ENCODE assay signal across 8 cellular contexts in the genomic region with DNA sequence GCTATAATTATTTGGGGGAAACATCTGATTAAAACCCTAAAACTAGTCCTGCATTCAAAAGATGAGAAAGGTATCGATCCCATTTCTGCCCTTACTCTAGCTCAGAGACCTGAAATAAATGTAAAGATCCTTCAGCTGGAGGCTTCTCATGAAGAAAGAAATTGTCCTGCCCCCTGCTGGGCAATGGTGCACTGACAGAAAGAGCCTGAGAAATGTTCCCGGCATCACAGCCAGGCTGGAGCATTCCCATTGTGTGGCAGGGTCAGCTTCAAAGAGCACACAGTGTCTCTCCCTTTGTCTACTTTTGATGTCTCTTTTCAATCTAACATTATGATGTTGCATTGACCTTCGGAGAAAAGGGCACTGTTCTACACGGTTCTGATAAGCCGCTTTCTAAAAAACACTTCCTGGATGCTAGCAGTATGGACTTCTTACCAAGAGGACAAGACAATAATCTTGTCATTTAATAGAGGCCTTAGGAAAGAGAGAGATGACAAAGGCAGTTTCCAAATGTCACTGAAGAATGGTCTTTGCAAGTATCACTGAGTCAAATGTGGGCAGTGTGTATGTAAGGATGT.
A peak's percentile ranks its signal among the peaks of the same experiment; 100 is the strongest.
DNase-seq lines count a peak whose midpoint lies in the region; ATAC-seq, FAIRE-seq and TF ChIP-seq lines count a peak whose summit lies in the region.

No MANE protein-coding gene starts in this region.

- peak; percentile 84 for FAIRE-seq in H1 (lab: Jason Lieb, UNC)

- peak; percentile 75 for TF ChIP-seq CTCF in AG10803 (conservative IDR thresholded peaks at IDR 0.05; ENCODE audit: low read length)
- peak; percentile 39 to 66 (median 57) for TF ChIP-seq CTCF in H1 (IDR thresholded peaks at IDR 0.05; ENCODE audit: control extremely low read depth in 1 of 3, insufficient read depth in 1 of 3, low read depth in 1 of 3, low read length in 3 of 3)

- no peak overlapping the region for H3K56ac ChIP-seq in H1 (replicated peaks; ENCODE audit: insufficient read length, low read depth, low read length)
- no peak overlapping the region for H3K56ac ChIP-seq in mesendoderm (ENCODE audit: low read length)

- H3K36me3 Mint-ChIP-seq in activated CD4-positive, alpha-beta T cell treated with anti-CD3 and anti-CD28 coated beads, Interleukin-2, amount 10 ng/mL, durations not matched to agents 7 days and 5 days (ENCODE audit: low read depth) = no peaks in the 10 kb centered on the region

- H3K27me3 ChIP-seq in H1 (replicated peaks in 1 of 4; ENCODE audit: control insufficient read depth in 3 of 4, extremely low read depth in 1 of 4, insufficient read depth in 3 of 4, low read length in 3 of 4) (no peaks in the 10 kb centered on the region), mesendoderm (ENCODE audit: insufficient read depth, low read length, poor library complexity) (no peaks in the 10 kb centered on the region)

- no peaks in the 10 kb centered on the region for H4K20me1 ChIP-seq in H1 (replicated peaks in 1 of 2; ENCODE audit: control insufficient read depth in 1 of 2, insufficient read depth in 2 of 2, low read length in 2 of 2)

- no peak overlapping the region for H2AFZ ChIP-seq in H1 (ENCODE audit: low read length)

- no peaks in the 10 kb centered on the region; the same call in 1 of the 2 replicates for H3K79me1 ChIP-seq in H1 (ENCODE audit: low read depth, low read length)
- H3K79me1 ChIP-seq in mesendoderm (ENCODE audit: low read length) = peaks cover 10% of the 10 kb centered on the region

- no peaks in the 10 kb centered on the region for H3K9me3 Mint-ChIP-seq in activated CD4-positive, alpha-beta T cell treated with anti-CD3 and anti-CD28 coated beads, Interleukin-2, amount 10 ng/mL, durations not matched to agents 7 days and 5 days

- H3K9ac ChIP-seq in H1 (replicated peaks in 1 of 4; ENCODE audit: extremely low read depth in 1 of 4, low read depth in 3 of 4, low read length in 3 of 4) (no peak overlapping the region), mesendoderm (ENCODE audit: low read length) (no peak overlapping the region)

- H3K27ac ChIP-seq in H1 (ENCODE audit: low read depth, low read length) (no peak overlapping the region), mesendoderm (ENCODE audit: low read depth, low read length) (no peak overlapping the region)

- ATAC-seq in GM18498 (IDR thresholded peaks at IDR 0.05; ENCODE audit: unreplicated experiment) (peak; percentile 63), HG03571 (IDR thresholded peaks at IDR 0.05; ENCODE audit: unreplicated experiment) (no peak)

- no peaks in the 10 kb centered on the region for H3K27me3 Mint-ChIP-seq in activated CD4-positive, alpha-beta T cell treated with anti-CD3 and anti-CD28 coated beads, Interleukin-2, amount 10 ng/mL, durations not matched to agents 7 days and 5 days

- peaks cover 0 to 7% (median 5%) of the 10 kb centered on the region in 4 experiments; a peak in 4 of 7 replicates for H3K4me1 ChIP-seq in H1 (replicated peaks in 1 of 4; ENCODE audit: control insufficient read depth in 3 of 4, insufficient read depth in 4 of 4, low read length in 3 of 4)
- peaks cover 2% of the 10 kb centered on the region for H3K4me1 ChIP-seq in mesendoderm (ENCODE audit: control insufficient read depth, low read depth, low read length)

- H2BK120ac ChIP-seq in H1 (replicated peaks; ENCODE audit: low read depth, low read length) (no peak overlapping the region), mesendoderm (ENCODE audit: low read depth, low read length) (no peak overlapping the region)

- no peak overlapping the region for H4K8ac ChIP-seq in H1 (ENCODE audit: extremely low read depth, insufficient read depth, low read length)
- no peak overlapping the region for H4K8ac ChIP-seq in mesendoderm (ENCODE audit: low read depth, low read length)

- H2BK15ac ChIP-seq in H1 (ENCODE audit: low read length) (no peak overlapping the region), mesendoderm (replicated peaks; ENCODE audit: low read depth) (no peak overlapping the region)

- no peak for TF ChIP-seq EP300 in H1 (IDR thresholded peaks at IDR 0.05; ENCODE audit: borderline replicate concordance in 1 of 2, low read depth in 2 of 2, low read length in 2 of 2)

- WGBS in H1 (ENCODE audit: extremely low coverage in 1 of 2, insufficient coverage in 1 of 2, insufficient read length in 1 of 2, insufficient replicate concordance in 2 of 2, low coverage in 1 of 2, low lambda C conversion rate in 2 of 2, missing lambda C conversion rate in 1 of 2), 2 experiments = 74% methylated on average over 5 of the region's 5 CpGs; no CpG with 5 or more reads in 1 of the 2 experiments
- WGBS in mesendoderm (ENCODE audit: extremely low coverage, insufficient coverage, low lambda C conversion rate) = no CpG with 5 or more reads among the region's 5 CpGs

- H2BK20ac ChIP-seq in H1 (ENCODE audit: low read length) = no peak overlapping the region

- H2AK5ac ChIP-seq in H1 (ENCODE audit: low read depth, low read length) (no peak overlapping the region), mesendoderm (ENCODE audit: low read length) (no peak overlapping the region)

- no peak overlapping the region for H2BK12ac ChIP-seq in H1 (ENCODE audit: low read depth, low read length)

- H3K4ac ChIP-seq in H1 (replicated peaks; ENCODE audit: insufficient read length, low read depth, low read length) (no peak overlapping the region), mesendoderm (ENCODE audit: low read depth, low read length) (no peak overlapping the region)

- H3K14ac ChIP-seq in H1 (ENCODE audit: insufficient read length) = no peak overlapping the region

- H3K79me2 ChIP-seq in H1 (ENCODE audit: control insufficient read depth in 1 of 2, insufficient read depth in 2 of 2, low read length in 2 of 2) (peaks cover 0 to 22% of the 10 kb centered on the region in 2 experiments; a peak in 2 of 4 replicates), mesendoderm (ENCODE audit: control insufficient read depth, insufficient read depth, low read length) (no peaks in the 10 kb centered on the region)

- H3K4me3 ChIP-seq in AG10803 (ENCODE audit: low read length) = no peak overlapping the region
- no peak overlapping the region for H3K4me3 ChIP-seq in H1 (ENCODE audit: extremely low read depth in 1 of 4, insufficient read depth in 2 of 4, low read depth in 3 of 4, low read length in 4 of 4)
- no peak overlapping the region for H3K4me3 ChIP-seq in mesendoderm (ENCODE audit: low read length)

- H3K23ac ChIP-seq in H1 (ENCODE audit: insufficient read length) (no peak overlapping the region), mesendoderm (ENCODE audit: low read length) (no peak overlapping the region)

- H2BK5ac ChIP-seq in H1 (ENCODE audit: low read depth, low read length) (no peak overlapping the region), mesendoderm (ENCODE audit: low read length) (no peak overlapping the region)

- H3K18ac ChIP-seq in H1 (ENCODE audit: extremely low read depth, low read length) = no peak overlapping the region
- no peak overlapping the region for H3K18ac ChIP-seq in mesendoderm (ENCODE audit: low read length)

- no peak for TF ChIP-seq POLR2A in H1 (IDR thresholded peaks at IDR 0.05; ENCODE audit: control extremely low read depth in 1 of 2, low read depth in 2 of 2, low read length in 2 of 2)

- CTCF ChIA-PET in H1 (lab: Charles Lee; ENCODE audit: partially characterized antibody) = interaction anchor here (0.5 to 3.9 kb wide), 24 partner anchors 11 to 469 kb away, joined by 3 to 30 read pairs (median 4); no protein-coding TSS in a partner anchor
- CTCF ChIA-PET in activated CD4-positive, alpha-beta T cell treated with anti-CD3 and anti-CD28 coated beads, Interleukin-2, amount 10 ng/mL, durations not matched to agents 7 days and 5 days (lab: Charles Lee) = no interaction called here

- no peaks in the 10 kb centered on the region for H3K4me1 Mint-ChIP-seq in activated CD4-positive, alpha-beta T cell treated with anti-CD3 and anti-CD28 coated beads, Interleukin-2, amount 10 ng/mL, durations not matched to agents 7 days and 5 days

- DNase-seq in AG10803 (ENCODE audit: low read depth) (peak; percentile 22), NCI-H69 (lab: John Stamatoyannopoulos, UW) (peak; percentile 38), H1 (ENCODE audit: low read depth in 1 of 2, low spot score in 2 of 2) (peak; percentile 31 to 82), mesendoderm (peak; percentile 85), NCI-H226 (no peak)
- no peak for DNase-seq in activated CD4-positive, alpha-beta T cell treated with anti-CD3 and anti-CD28 coated beads, Interleukin-2, amount 10 ng/mL, durations not matched to agents 7 days and 5 days

- peak; percentile 49 to 65; a peak in 3 of 4 replicates for TF ChIP-seq RAD21 in H1 (IDR thresholded peaks at IDR 0.05 in 1 of 2, conservative IDR thresholded peaks at IDR 0.05 in 1 of 2; ENCODE audit: low read depth in 2 of 2, low read length in 2 of 2)

- H3K4me2 ChIP-seq in H1 (ENCODE audit: insufficient read depth in 1 of 2, low read depth in 2 of 2, low read length in 2 of 2) = no peak overlapping the region
- H3K4me2 ChIP-seq in mesendoderm (ENCODE audit: low read length) = no peak overlapping the region

- POLR2A ChIA-PET in H1 (lab: Charles Lee; ENCODE audit: partially characterized antibody) = interaction anchor here (0.6 to 1.1 kb wide), 2 partner anchors 9 to 1817 kb away, joined by 3 read pairs; no protein-coding TSS in a partner anchor
- POLR2A ChIA-PET in activated CD4-positive, alpha-beta T cell treated with anti-CD3 and anti-CD28 coated beads, Interleukin-2, amount 10 ng/mL, durations not matched to agents 7 days and 5 days (lab: Charles Lee) = no interaction called here

- H4K91ac ChIP-seq in H1 (replicated peaks; ENCODE audit: insufficient read length, low read length) = no peak overlapping the region

- H3K23me2 ChIP-seq in H1 (ENCODE audit: low read depth, low read length) = no peaks in the 10 kb centered on the region

- no peaks in the 10 kb centered on the region for H3K36me3 ChIP-seq in H1 (ENCODE audit: control insufficient read depth in 2 of 4, insufficient read depth in 4 of 4, low read length in 3 of 4)
- no peaks in the 10 kb centered on the region for H3K36me3 ChIP-seq in mesendoderm (ENCODE audit: control insufficient read depth, insufficient read depth, low read length)

- no peak overlapping the region for H3K4me3 Mint-ChIP-seq in activated CD4-positive, alpha-beta T cell treated with anti-CD3 and anti-CD28 coated beads, Interleukin-2, amount 10 ng/mL, durations not matched to agents 7 days and 5 days

- H4K5ac ChIP-seq in H1 (ENCODE audit: insufficient read length, low read depth, low read length) (no peak overlapping the region), mesendoderm (ENCODE audit: low read length) (no peak overlapping the region)

- H3K27ac Mint-ChIP-seq in activated CD4-positive, alpha-beta T cell treated with anti-CD3 and anti-CD28 coated beads, Interleukin-2, amount 10 ng/mL, durations not matched to agents 7 days and 5 days = no peak overlapping the region

- no peaks in the 10 kb centered on the region; a peak in 1 of 4 replicates for H3K9me3 ChIP-seq in H1 (ENCODE audit: insufficient read depth in 2 of 2, low read depth in 1 of 2, low read length in 1 of 2)

TF ChIP-seq in H1, 55 proteins besides CTCF, POLR2A, EP300 and RAD21 (continues in another document):
- no peak for TF ChIP-seq SP2 (IDR thresholded peaks at IDR 0.05; ENCODE audit: low read length)
- TF ChIP-seq SP4 (IDR thresholded peaks at IDR 0.05; ENCODE audit: low read length) = no peak

Comparison
In these comparisons a context has a peak if more than half of its experiments do, and no peak if none do; other contexts are left out.
1. DNase-seq: peak in AG10803 (single experiment), NCI-H69 (single experiment), H1 (2 of 2) and mesendoderm (single experiment); none in NCI-H226 (single experiment) and activated CD4-positive, alpha-beta T cell treated with anti-CD3 and anti-CD28 coated beads, Interleukin-2, amount 10 ng/mL, durations not matched to agents 7 days and 5 days (single experiment).